In genomic region chr6:108575905-108576494, GRCh38 we compare ENCODE assay signal across 1 cellular context.
TF ChIP-seq lines count a peak whose summit lies in the region.

No MANE protein-coding gene starts in this region.

TF ChIP-seq in SK-N-SH treated with all-trans-retinoic acid at 6 μM for 48 hours, 23 proteins besides CTCF, POLR2A, EP300 and RAD21 (continued from another document):
- TF ChIP-seq TSHZ2 (CRISPR knock-in tag; IDR thresholded peaks at IDR 0.05) (no peak), TOX (CRISPR knock-in tag; IDR thresholded peaks at IDR 0.05; ENCODE audit: borderline replicate concordance) (no peak)
